Comparison of ENCODE assay signal across 30 cellular contexts in genomic region chr3:20652249-20652648, GRCh38.
"Had no signal": no experiment of that assay in that cellular context is flagged by ENCODE, and none has a peak within 500 bp of the region (broad histone marks: within the 10 kb centered on the region; RNA-seq: fewer than 3 reads in every experiment).

No MANE protein-coding gene starts in this region.

- H3K4me1 Mint-ChIP-seq: activated CD4-positive, alpha-beta memory T cell treated with anti-CD3 and anti-CD28 coated beads, Interleukin-2, amount 10 ng/mL, durations not matched to agents 7 days and 5 days; activated CD4-positive, alpha-beta T cell treated with anti-CD3 and anti-CD28 coated beads, Interleukin-2, amount 10 ng/mL, durations not matched to agents 24 days and 14 days; naive thymus-derived CD4-positive, alpha-beta T cell; neural crest cell; stimulated activated naive B cell treated with anti-CD40 and anti-IgM and Interleukin-4, amounts not matched to agents 10 μg/mL and 1 μg/mL and 100 μg/mL, for 72 hours had no signal

- H3K4me1 ChIP-seq: esophagus squamous epithelium, right atrium auricular region, tibial artery had no signal

- H3K4me3 ChIP-seq: esophagus squamous epithelium, gastrocnemius medialis, right atrium auricular region, smooth muscle cell, stomach, tibial artery had no signal

- H3K9me3 ChIP-seq: esophagus squamous epithelium, gastrocnemius medialis, right atrium auricular region had no signal

- FAIRE-seq: TTC549 had no signal

- H3K4me3 Mint-ChIP-seq: activated CD4-positive, alpha-beta memory T cell treated with anti-CD3 and anti-CD28 coated beads, Interleukin-2, amount 10 ng/mL, durations not matched to agents 7 days and 5 days; activated CD4-positive, alpha-beta T cell treated with anti-CD3 and anti-CD28 coated beads, Interleukin-2, amount 10 ng/mL, durations not matched to agents 24 days and 14 days; activated T-cell treated with anti-CD3 and anti-CD28 coated beads, Interleukin-2, amount 50 U/mL, for 24 hours; naive thymus-derived CD4-positive, alpha-beta T cell; neural crest cell; stimulated activated naive B cell treated with anti-CD40 and anti-IgM and Interleukin-4, amounts not matched to agents 10 μg/mL and 1 μg/mL and 100 μg/mL, for 72 hours; T-helper 1 cell treated with Interleukin-12 subunit alpha and Interleukin-12 subunit beta and Interleukin-4 antibody, amounts not matched to agents 30 μg/mL and 1 μg/mL, for 36 hours had no signal

- H3K27me3 ChIP-seq: esophagus squamous epithelium, gastrocnemius medialis, right atrium auricular region, stomach, tibial artery had no signal

- H3K4me2 ChIP-seq: smooth muscle cell had no signal

- H3K27ac ChIP-seq: epithelial cell of prostate, esophagus squamous epithelium, gastrocnemius medialis, right atrium auricular region, stomach, tibial artery, VCaP had no signal

- H3K36me3 ChIP-seq: esophagus squamous epithelium, gastrocnemius medialis, right atrium auricular region, stomach, tibial artery had no signal

- ATAC-seq: activated CD4-positive, CD25-positive, alpha-beta regulatory T cell treated with anti-CD3 and anti-CD28 coated beads, Interleukin-2, amount 50 U/mL, for 24 hours; gastrocnemius medialis; naive thymus-derived CD4-positive, alpha-beta T cell; stimulated activated naive B cell treated with anti-CD40 and anti-IgM and Interleukin-4, amounts not matched to agents 10 μg/mL and 1 μg/mL and 100 μg/mL, for 72 hours had no signal

- DNase-seq: activated CD4-positive, alpha-beta memory T cell treated with anti-CD3 and anti-CD28 coated beads, Interleukin-2, amount 10 ng/mL, durations not matched to agents 7 days and 5 days; activated CD4-positive, alpha-beta T cell treated with anti-CD3 and anti-CD28 coated beads, Interleukin-2, amount 10 ng/mL, durations not matched to agents 24 days and 14 days; activated CD8-positive, alpha-beta memory T cell treated with anti-CD3 and anti-CD28 coated beads, Interleukin-2, amount 50 U/mL, for 48 hours; activated gamma-delta T cell; activated naive CD4-positive, alpha-beta T cell treated with anti-CD3 and anti-CD28 coated beads, Interleukin-2, amount 50 U/mL, for 16 hours; activated T-cell treated with anti-CD3 and anti-CD28 coated beads, Interleukin-2, amount 50 U/mL, for 24 hours; amniotic stem cell; caudate nucleus; esophagus squamous epithelium; gastrocnemius medialis; head of caudate nucleus; hypothalamus; midbrain; naive thymus-derived CD4-positive, alpha-beta T cell; nucleus accumbens; stimulated activated CD4-positive, alpha-beta T cell treated with anti-CD3 and anti-CD28 coated beads, Interleukin-1b, Interleukin-23, amount 100 ng/mL, for 48 hours; stimulated activated CD4-positive, alpha-beta T cell treated with anti-CD3 and anti-CD28 coated beads, Interleukin-4, amount 100 ng/mL, for 4 hours; stimulated activated CD8-positive, alpha-beta memory T cell treated with anti-CD3 and anti-CD28 coated beads, Interleukin-4, amount 100 ng/mL, for 48 hours; stimulated activated naive B cell treated with anti-CD40 and anti-IgM and Interleukin-4, amounts not matched to agents 10 μg/mL and 1 μg/mL and 100 μg/mL, for 72 hours; stomach; T-helper 9 cell; tibial artery had no signal

- H3K27me3 Mint-ChIP-seq: activated CD4-positive, alpha-beta memory T cell treated with anti-CD3 and anti-CD28 coated beads, Interleukin-2, amount 10 ng/mL, durations not matched to agents 7 days and 5 days; activated CD4-positive, alpha-beta T cell treated with anti-CD3 and anti-CD28 coated beads, Interleukin-2, amount 10 ng/mL, durations not matched to agents 24 days and 14 days; activated T-cell treated with anti-CD3 and anti-CD28 coated beads, Interleukin-2, amount 50 U/mL, for 24 hours; naive thymus-derived CD4-positive, alpha-beta T cell; stimulated activated naive B cell treated with anti-CD40 and anti-IgM and Interleukin-4, amounts not matched to agents 10 μg/mL and 1 μg/mL and 100 μg/mL, for 72 hours had no signal

- H3K27ac Mint-ChIP-seq: activated CD4-positive, alpha-beta memory T cell treated with anti-CD3 and anti-CD28 coated beads, Interleukin-2, amount 10 ng/mL, durations not matched to agents 7 days and 5 days; activated CD4-positive, alpha-beta T cell treated with anti-CD3 and anti-CD28 coated beads, Interleukin-2, amount 10 ng/mL, durations not matched to agents 24 days and 14 days; activated T-cell treated with anti-CD3 and anti-CD28 coated beads, Interleukin-2, amount 50 U/mL, for 24 hours; naive thymus-derived CD4-positive, alpha-beta T cell; stimulated activated naive B cell treated with anti-CD40 and anti-IgM and Interleukin-4, amounts not matched to agents 10 μg/mL and 1 μg/mL and 100 μg/mL, for 72 hours; T-helper 1 cell treated with Interleukin-12 subunit alpha and Interleukin-12 subunit beta and Interleukin-4 antibody, amounts not matched to agents 30 μg/mL and 1 μg/mL, for 36 hours had no signal

- H3K36me3 Mint-ChIP-seq: stimulated activated naive B cell treated with anti-CD40 and anti-IgM and Interleukin-4, amounts not matched to agents 10 μg/mL and 1 μg/mL and 100 μg/mL, for 72 hours had no signal
